9 cellular contexts compared by ENCODE assay signal in the genomic region with DNA sequence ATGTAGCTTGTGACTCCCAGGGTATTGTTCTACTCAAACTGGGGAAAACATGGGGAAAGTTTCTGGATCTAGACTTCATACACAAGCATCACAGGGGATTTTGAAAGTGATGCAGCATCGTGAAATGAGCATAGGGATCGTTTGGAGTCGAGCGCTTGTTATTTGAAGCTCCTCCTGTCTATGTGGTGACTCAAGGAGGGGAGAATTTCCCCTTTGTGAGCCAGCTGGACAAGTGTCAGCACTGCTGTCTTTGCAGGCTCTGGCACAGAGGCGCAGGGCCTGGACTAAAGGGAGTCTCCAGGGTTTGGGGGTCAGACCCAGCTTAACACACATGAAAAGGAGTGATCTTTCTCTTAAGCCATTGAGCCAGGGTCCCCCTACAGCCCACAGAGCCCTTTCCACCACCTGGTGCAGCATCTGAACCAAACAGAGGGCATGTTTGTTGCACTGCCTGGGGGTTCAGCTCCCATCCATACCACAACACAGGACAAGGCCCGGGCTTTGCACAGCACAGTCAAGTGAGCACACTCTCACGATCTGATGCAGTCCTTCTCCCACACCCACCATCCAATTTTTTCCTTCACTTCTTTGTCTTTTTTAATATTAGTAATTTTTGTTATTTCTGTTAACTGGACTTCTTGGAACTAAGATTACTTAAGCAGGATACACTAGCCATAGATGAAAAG. TPM values are rescaled to one million over a fixed set of nuclear protein-coding genes. Genes with fewer than 3 reads are reported as not detected.
DNase-seq lines count a peak whose midpoint lies in the region; ATAC-seq and TF ChIP-seq lines count a peak whose summit lies in the region.
"Had no signal": no experiment of that assay in that cellular context is flagged by ENCODE, and none has a peak within 500 bp of the region (broad histone marks: within the 10 kb centered on the region; RNA-seq: fewer than 3 reads in every experiment).

No MANE protein-coding gene starts in this region.

- no peaks in the 10 kb centered on the region for H4K20me1 ChIP-seq in smooth muscle cell (ENCODE audit: low read depth)

- intact Hi-C loops in head of caudate nucleus (cut with DNase I), result no loop called here

- H3K4me1 ChIP-seq in smooth muscle cell (ENCODE audit: low read depth), result peaks cover 15% of the 10 kb centered on the region

- H3K27me3 ChIP-seq in smooth muscle cell (ENCODE audit: low read depth), result no peaks in the 10 kb centered on the region

- DNase-seq in GOT3 (lab: John Stamatoyannopoulos, UW) (peak; percentile 44), head of caudate nucleus (peak in 23 of 42 donors; percentile 34 to 79 (median 48)), smooth muscle cell (lab: John Stamatoyannopoulos, UW; ENCODE audit: unreplicated experiment) (no peak)
- DNase-seq: SHP77 had no signal

- no peak for TF ChIP-seq CTCF in smooth muscle cell (IDR thresholded peaks at IDR 0.05; ENCODE audit: borderline replicate concordance, insufficient read depth, poor library complexity, severe bottlenecking)

- 32% methylated on average over 7 of the region's 7 CpGs for WGBS in smooth muscle cell (ENCODE audit: low lambda C conversion rate)

- peak overlapping the region; percentile 7 for H3K4me3 Mint-ChIP-seq in activated naive CD8-positive, alpha-beta T cell

- no peaks in the 10 kb centered on the region for H3K9me3 ChIP-seq in smooth muscle cell (replicated peaks; ENCODE audit: low read depth)

- no peaks in the 10 kb centered on the region for H3K27me3 Mint-ChIP-seq in activated naive CD8-positive, alpha-beta T cell

- peaks cover 14% of the 10 kb centered on the region for H3K36me3 Mint-ChIP-seq in activated naive CD8-positive, alpha-beta T cell

- peaks cover 8% of the 10 kb centered on the region for H3F3A ChIP-seq in smooth muscle cell (ENCODE audit: low read depth)

- H3K4me2 ChIP-seq in smooth muscle cell, result peak overlapping the region; percentile 11

- H2AFZ ChIP-seq in smooth muscle cell (ENCODE audit: low read depth), result peak overlapping the region; percentile 25

- H3K27ac ChIP-seq in smooth muscle cell (ENCODE audit: low read depth), result peak overlapping the region; percentile 70

- no peak overlapping the region for H3K9ac ChIP-seq in smooth muscle cell (ENCODE audit: low read depth)

- ATAC-seq in HG02840 (IDR thresholded peaks at IDR 0.05; ENCODE audit: low FRiP score, unreplicated experiment), result no peak
- no peak for ATAC-seq in GM21526 (IDR thresholded peaks at IDR 0.05; ENCODE audit: low FRiP score, unreplicated experiment)
- no peak for ATAC-seq in GM19023 (IDR thresholded peaks at IDR 0.05; ENCODE audit: unreplicated experiment)
- ATAC-seq in GM19395 (IDR thresholded peaks at IDR 0.05; ENCODE audit: unreplicated experiment), result no peak

- H3K9me3 Mint-ChIP-seq in activated naive CD8-positive, alpha-beta T cell (ENCODE audit: low read depth), result no peaks in the 10 kb centered on the region

- H3K36me3 ChIP-seq in smooth muscle cell (ENCODE audit: low read depth), result no peaks in the 10 kb centered on the region

- H3K27ac Mint-ChIP-seq in activated naive CD8-positive, alpha-beta T cell, result peak overlapping the region; percentile 77

- H3K4me1 Mint-ChIP-seq in activated naive CD8-positive, alpha-beta T cell (ENCODE audit: low read depth), result peaks cover 94% of the 10 kb centered on the region

- H3K79me2 ChIP-seq in smooth muscle cell (ENCODE audit: low read depth), result no peaks in the 10 kb centered on the region

- H3K4me3 ChIP-seq in smooth muscle cell, result no peak overlapping the region

RNA-seq across cellular contexts. Expression of a gene that starts 50.9 kb away (rescaled TPM):
- total RNA-seq in smooth muscle cell, result 15.7 and 18.0 TPM in 2 replicates
- polyA plus RNA-seq in smooth muscle cell, result 19.1 and 25.5 TPM in 2 replicates
